ENCODE assay signal across 1 cellular context in the genomic region with DNA sequence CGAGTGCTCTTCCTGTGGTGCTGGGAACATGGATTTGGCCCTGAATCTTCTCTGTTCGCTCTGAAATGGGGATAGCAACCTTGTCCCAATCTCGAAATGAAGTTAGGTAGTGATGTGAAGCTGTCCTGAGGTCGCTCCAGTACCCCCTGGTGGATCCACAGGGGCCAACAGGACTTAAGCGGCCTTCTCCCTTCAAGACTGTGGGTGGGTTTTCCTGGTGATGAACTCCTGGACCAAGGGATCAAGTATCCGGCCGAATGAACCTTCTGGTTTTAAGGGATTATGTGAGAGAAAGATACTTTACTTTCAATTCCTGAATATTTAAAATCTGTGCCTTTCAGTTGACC.
TF ChIP-seq lines count a peak whose summit lies in the region.

No MANE protein-coding gene starts in this region.

TF ChIP-seq in HepG2, 621 proteins besides CTCF, POLR2A, EP300 and RAD21:
- TF ChIP-seq ZXDC (CRISPR knock-in tag; IDR thresholded peaks at IDR 0.05) (no peak), STAG1 (CRISPR knock-in tag; IDR thresholded peaks at IDR 0.05) (peak; percentile 38), SMC3 (IDR thresholded peaks at IDR 0.05; ENCODE audit: low read length) (peak; percentile 45; the same call in 1 of the 2 replicates)
